In genomic region chr22:43388420-43388851, GRCh38 we compare ENCODE assay signal across 9 cellular contexts. TPM values are rescaled to one million over a fixed set of nuclear protein-coding genes. Genes with fewer than 3 reads are reported as not detected.
DNase-seq lines count a peak whose midpoint lies in the region; ATAC-seq and TF ChIP-seq lines count a peak whose summit lies in the region.
"Had no signal": no experiment of that assay in that cellular context is flagged by ENCODE, and none has a peak within 500 bp of the region (broad histone marks: within the 10 kb centered on the region; RNA-seq: fewer than 3 reads in every experiment).

No MANE protein-coding gene starts in this region.

- no peak overlapping the region for H2AFZ ChIP-seq in mammary epithelial cell (ENCODE audit: low read depth, low read length)

- POLR2A ChIA-PET in activated B cell treated with CpG ODN at 0.5 μM for 24 hours (lab: Charles Lee): no interaction called here

- H3K27ac Mint-ChIP-seq in activated B cell treated with CpG ODN at 0.5 μM for 24 hours: no peak overlapping the region

- dilution Hi-C loops in mammary epithelial cell (cut with HindIII; ENCODE audit: low sequenced_read_pairs): no loop called here

- TF ChIP-seq CTCF in activated B cell treated with CpG ODN at 0.5 μM for 24 hours (IDR thresholded peaks at IDR 0.05): peak; percentile 24
- TF ChIP-seq CTCF in mammary epithelial cell (conservative IDR thresholded peaks at IDR 0.05 in 1 of 2, IDR thresholded peaks at IDR 0.05 in 1 of 2; ENCODE audit: extremely low read depth in 1 of 2, insufficient read depth in 1 of 2, low read depth in 1 of 2, low read length in 2 of 2): peak; percentile 84 to 99

- H3K79me2 ChIP-seq in mammary epithelial cell (ENCODE audit: insufficient read depth, low read length): no peaks in the 10 kb centered on the region

- no peaks in the 10 kb centered on the region for H3K9me3 Mint-ChIP-seq in activated B cell treated with CpG ODN at 0.5 μM for 24 hours

- H3K9me3 ChIP-seq in mammary epithelial cell (replicated peaks; ENCODE audit: insufficient read depth, low read length): no peaks in the 10 kb centered on the region

- no TSS peak for BruUV-seq in mammary epithelial cell (replicated peaks; lab: Mats Ljungman, UMichigan)

- no peak overlapping the region for H3K27ac ChIP-seq in mammary epithelial cell (ENCODE audit: insufficient read depth, low read depth, low read length)

- no peak overlapping the region for H3K4me2 ChIP-seq in mammary epithelial cell (ENCODE audit: insufficient read depth, low read depth, low read length)

- H3K4me1 ChIP-seq in mammary epithelial cell (ENCODE audit: insufficient read depth, low read length): no peaks in the 10 kb centered on the region

- ATAC-seq in activated B cell treated with CpG ODN at 0.5 μM for 24 hours (ENCODE audit: low read depth): peak; percentile 68
- no peak for ATAC-seq in GM18868 (IDR thresholded peaks at IDR 0.05; ENCODE audit: unreplicated experiment)

- H3K27me3 Mint-ChIP-seq in activated B cell treated with CpG ODN at 0.5 μM for 24 hours: peaks cover 15% of the 10 kb centered on the region

- CTCF ChIA-PET in activated B cell treated with CpG ODN at 0.5 μM for 24 hours (lab: Charles Lee) (interaction anchor here (0.9 to 1.5 kb wide), 3 partner anchors 10 to 1239 kb away, joined by 3 to 7 read pairs (median 3); no protein-coding TSS in a partner anchor), mammary epithelial cell (lab: Charles Lee; ENCODE audit: low non-redundant PET) (interaction anchor here (0.6 kb wide), 1 partner anchor 76 kb away, joined by 3 read pairs; no protein-coding TSS in a partner anchor)

- no peak overlapping the region for H3K4me3 Mint-ChIP-seq in activated B cell treated with CpG ODN at 0.5 μM for 24 hours

- DNase-seq in NK-92 treated with Interleukin-12 subunit alpha and Interleukin-12 subunit beta, amount 100 ng/mL, for 24 hours (lab: John Stamatoyannopoulos, UW): peak; percentile 32
- DNase-seq in NK-92 (lab: John Stamatoyannopoulos, UW; ENCODE audit: unreplicated experiment): no peak
- peak; percentile 48 for DNase-seq in NCI-H2196 treated with DMSO at 0.1 percent for 48 hours (lab: John Stamatoyannopoulos, UW; ENCODE audit: unreplicated experiment)
- DNase-seq in activated B cell treated with CpG ODN at 0.5 μM for 24 hours: peak; percentile 71
- peak; percentile 36 for DNase-seq in mammary epithelial cell
- DNase-seq in kidney glomerular epithelial cell (lab: John Stamatoyannopoulos, UW): peak; percentile 25
- peak; percentile 55 for DNase-seq in stimulated activated CD4-positive, alpha-beta T cell treated with anti-CD3 and anti-CD28 coated beads, Interleukin-2, amount 100 ng/mL, for 4 hours (ENCODE audit: low read depth)

- in situ Hi-C loops in mammary epithelial cell (cut with MboI; ENCODE audit: low sequenced_read_pairs in 2 of 2): loop anchor here (10.0 to 25.0 kb wide), 3 partner anchors 114 to 424 kb away; partner anchors contain the start of gene EFCAB6 (in 1 of the 2)

- no peak overlapping the region for H3K4me3 ChIP-seq in mammary epithelial cell (replicated peaks in 1 of 3; ENCODE audit: insufficient read depth in 1 of 3, low read depth in 2 of 3, low read length in 3 of 3)

- H3K36me3 Mint-ChIP-seq in activated B cell treated with CpG ODN at 0.5 μM for 24 hours (ENCODE audit: low read depth): no peaks in the 10 kb centered on the region

- peaks cover 2% of the 10 kb centered on the region for H4K20me1 ChIP-seq in mammary epithelial cell (ENCODE audit: insufficient read depth, low read length)

- H3K4me1 Mint-ChIP-seq in activated B cell treated with CpG ODN at 0.5 μM for 24 hours: peaks cover 6% of the 10 kb centered on the region

- intact Hi-C loops in activated B cell treated with CpG ODN at 0.5 μM for 24 hours (cut with micrococcal nuclease): loop anchor here (2.0 to 10.0 kb wide), 2 partner anchors 92 to 496 kb away; no protein-coding TSS in a partner anchor
- intact Hi-C loops in mammary epithelial cell (cut with micrococcal nuclease): loop anchor here (1.0 to 5.0 kb wide), 5 partner anchors 146 to 1239 kb away; no protein-coding TSS in a partner anchor

- H3K36me3 ChIP-seq in mammary epithelial cell (ENCODE audit: insufficient read depth, low read length): no peaks in the 10 kb centered on the region

- H3K9ac ChIP-seq in mammary epithelial cell (ENCODE audit: insufficient read depth, low read length): no peak overlapping the region

- 1% methylated on average over 13 of the region's 17 CpGs for WGBS in mammary epithelial cell (ENCODE audit: low coverage, missing lambda C conversion rate)

- H3K27me3 ChIP-seq in mammary epithelial cell (ENCODE audit: insufficient read depth, low read length): no peaks in the 10 kb centered on the region

RNA-seq across cellular contexts. Expression of gene MPPED1, which starts 23.4 kb away (rescaled TPM):
- not detected in 2 replicates for total RNA-seq in activated B cell treated with CpG ODN at 0.5 μM for 24 hours
- total RNA-seq in mammary epithelial cell: not detected
- polyA plus RNA-seq in mammary epithelial cell: not detected
- polyA minus RNA-seq in mammary epithelial cell: not detected
- total RNA-seq: pulmonary artery endothelial cell had no signal

RNA-seq across cellular contexts. Expression of gene SCUBE1, which starts 45.3 kb away (rescaled TPM):
- total RNA-seq in activated B cell treated with CpG ODN at 0.5 μM for 24 hours (0.12 TPM in 1 of 2 replicates, not detected in the other), mammary epithelial cell (not detected)
- not detected for polyA plus RNA-seq in mammary epithelial cell
- not detected for polyA minus RNA-seq in mammary epithelial cell
- total RNA-seq: pulmonary artery endothelial cell had no signal
